10 cellular contexts compared by ENCODE assay signal in genomic region chr1:40363721-40364120, GRCh38. TPM values are rescaled to one million over a fixed set of nuclear protein-coding genes. Genes with fewer than 3 reads are reported as not detected.
DNase-seq lines count a peak whose midpoint lies in the region; ATAC-seq and TF ChIP-seq lines count a peak whose summit lies in the region.
"Had no signal": no experiment of that assay in that cellular context is flagged by ENCODE, and none has a peak within 500 bp of the region (broad histone marks: within the 10 kb centered on the region; RNA-seq: fewer than 3 reads in every experiment).

No MANE protein-coding gene starts in this region.

- peak overlapping the region; percentile 36 for H3K27ac Mint-ChIP-seq in central memory CD8-positive, alpha-beta T cell (ENCODE audit: low read depth)

- H3K36me3 ChIP-seq in neuronal stem cell (replicated peaks in 1 of 2; ENCODE audit: control insufficient read depth in 2 of 2, insufficient read depth in 2 of 2, low read length in 2 of 2): no peaks in the 10 kb centered on the region
- H3K36me3 ChIP-seq: esophagus squamous epithelium had no signal

- ATAC-seq in GM19455 (IDR thresholded peaks at IDR 0.05; ENCODE audit: unreplicated experiment) (peak; percentile 75), HG03135 (IDR thresholded peaks at IDR 0.05; ENCODE audit: unreplicated experiment) (peak; percentile 71)
- no peak for ATAC-seq in central memory CD8-positive, alpha-beta T cell (replicated peaks; ENCODE audit: extremely low read depth, poor library complexity, severe bottlenecking)

- no CpG with 5 or more reads among the region's 2 CpGs for WGBS in neuronal stem cell (ENCODE audit: extremely low coverage in 2 of 2, insufficient read length in 2 of 2, insufficient replicate concordance in 1 of 2), 2 donors

- no peak overlapping the region for H3K14ac ChIP-seq in neuronal stem cell (ENCODE audit: low read length)

- no peak overlapping the region for H4K91ac ChIP-seq in neuronal stem cell (ENCODE audit: low read depth, low read length, poor library complexity)

- H2AK5ac ChIP-seq in neuronal stem cell (ENCODE audit: low read depth, low read length): no peak overlapping the region

- H3K23ac ChIP-seq in neuronal stem cell (ENCODE audit: low read depth, low read length, poor library complexity): no peak overlapping the region

- H3K4me3 Mint-ChIP-seq in central memory CD8-positive, alpha-beta T cell: no peak overlapping the region

- no peak overlapping the region for H3K4ac ChIP-seq in neuronal stem cell (ENCODE audit: low read length)

- no peak overlapping the region for H2BK120ac ChIP-seq in neuronal stem cell (ENCODE audit: low read depth, low read length)

- no peaks in the 10 kb centered on the region for H3K27me3 Mint-ChIP-seq in central memory CD8-positive, alpha-beta T cell

- H3K9me3 ChIP-seq in neuronal stem cell (replicated peaks in 1 of 2; ENCODE audit: control insufficient read depth in 2 of 2, insufficient read depth in 1 of 2, low read depth in 1 of 2, low read length in 2 of 2): no peaks in the 10 kb centered on the region

- H4K8ac ChIP-seq in neuronal stem cell (ENCODE audit: low read depth, low read length): no peak overlapping the region

- no peaks in the 10 kb centered on the region for H3K4me1 ChIP-seq in neuronal stem cell (ENCODE audit: control insufficient read depth in 2 of 2, insufficient read depth in 1 of 2, low read depth in 1 of 2, low read length in 2 of 2)
- H3K4me1 ChIP-seq: esophagus squamous epithelium had no signal

- H2BK5ac ChIP-seq in neuronal stem cell (ENCODE audit: low read length): no peak overlapping the region

- H3K9me3 Mint-ChIP-seq in central memory CD8-positive, alpha-beta T cell: no peaks in the 10 kb centered on the region

- no peak overlapping the region for H2AFZ ChIP-seq in neuronal stem cell (ENCODE audit: low read length)

- no peaks in the 10 kb centered on the region for H3K79me1 ChIP-seq in neuronal stem cell (ENCODE audit: low read depth, low read length)

- no peak overlapping the region for H3K4me3 ChIP-seq in neuronal stem cell (ENCODE audit: low read length in 2 of 2)
- H3K4me3 ChIP-seq: esophagus squamous epithelium had no signal

- H3K27ac ChIP-seq in neuronal stem cell (replicated peaks; ENCODE audit: low read length): no peak overlapping the region
- H3K27ac ChIP-seq: esophagus squamous epithelium had no signal

- H2BK15ac ChIP-seq in neuronal stem cell (ENCODE audit: low read length): no peak overlapping the region

- no peaks in the 10 kb centered on the region for H3K27me3 ChIP-seq in neuronal stem cell (ENCODE audit: control insufficient read depth in 3 of 3, insufficient read depth in 3 of 3, low read depth in 1 of 3, low read length in 3 of 3)

- H3K4me2 ChIP-seq in neuronal stem cell (ENCODE audit: insufficient read depth, low read length, poor library complexity, severe bottlenecking): no peak overlapping the region

- H2BK12ac ChIP-seq in neuronal stem cell (ENCODE audit: low read length): no peak overlapping the region

- no peak overlapping the region for H3K9ac ChIP-seq in neuronal stem cell (ENCODE audit: low read depth, low read length, poor library complexity)

- TF ChIP-seq CTCF in GM12873 (IDR thresholded peaks at IDR 0.05; ENCODE audit: insufficient read depth, low read depth, low read length, missing control alignments): peak; percentile 53

- no peaks in the 10 kb centered on the region for H3K36me3 Mint-ChIP-seq in central memory CD8-positive, alpha-beta T cell (ENCODE audit: insufficient read depth)

- H3K4me1 Mint-ChIP-seq in central memory CD8-positive, alpha-beta T cell: no peaks in the 10 kb centered on the region

- no peak overlapping the region for H3K18ac ChIP-seq in neuronal stem cell (ENCODE audit: low read length)

- DNase-seq in central memory CD8-positive, alpha-beta T cell (ENCODE audit: low spot score in 2 of 2): no peak
- DNase-seq in neuronal stem cell (ENCODE audit: low spot score): no peak
- no peak for DNase-seq in GDM1 (lab: John Stamatoyannopoulos, UW)
- DNase-seq in HuH-7.5 (ENCODE audit: low spot score): no peak
- DNase-seq in NCI-H2196 (lab: John Stamatoyannopoulos, UW; ENCODE audit: unreplicated experiment): no peak
- DNase-seq: esophagus squamous epithelium, NCI-H2081 treated with DMSO at 0.1 percent for 48 hours had no signal

RNA-seq across cellular contexts. Expression of gene SMAP2, which starts 9.8 kb away (rescaled TPM):
- 12.8 TPM for polyA plus RNA-seq in neuronal stem cell (2013, experiment 1 of 2)
- 12.4 TPM for polyA plus RNA-seq in neuronal stem cell (2013, experiment 2 of 2)

RNA-seq across cellular contexts. Expression of gene COL9A2, which starts 46.6 kb away (rescaled TPM):
- 18.6 TPM for polyA plus RNA-seq in neuronal stem cell (2013, experiment 1 of 2)
- 18.6 TPM for polyA plus RNA-seq in neuronal stem cell (2013, experiment 2 of 2)
